1 cellular context compared by ENCODE assay signal in genomic region chr3:184308744-184309143, GRCh38.
TF ChIP-seq lines count a peak whose summit lies in the region.

No MANE protein-coding gene starts in this region.

TF ChIP-seq in endothelial cell of umbilical vein, 7 proteins besides CTCF, POLR2A, EP300 and RAD21 (continued from another document):
- no peak for TF ChIP-seq FOS (IDR thresholded peaks at IDR 0.05; ENCODE audit: borderline replicate concordance, insufficient read depth, low read length)
